Comparison of ENCODE assay signal across 9 cellular contexts in genomic region chr2:11749646-11750349, GRCh38. TPM values are rescaled to one million over a fixed set of nuclear protein-coding genes. Genes with fewer than 3 reads are reported as not detected.
A peak's percentile ranks its signal among the peaks of the same experiment; 100 is the strongest.
DNase-seq lines count a peak whose midpoint lies in the region; ATAC-seq, FAIRE-seq and TF ChIP-seq lines count a peak whose summit lies in the region.
"Had no signal": no experiment of that assay in that cellular context is flagged by ENCODE, and none has a peak within 500 bp of the region (broad histone marks: within the 10 kb centered on the region; RNA-seq: fewer than 3 reads in every experiment).

No MANE protein-coding gene starts in this region.

- H3K27ac Mint-ChIP-seq in type B pancreatic cell (peak overlapping the region; percentile 96), WTC11 (no peak overlapping the region)

- 76% methylated on average over 10 of the region's 13 CpGs for WGBS in HepG2 (ENCODE audit: low lambda C conversion rate)
- WGBS in right lobe of liver (ENCODE audit: insufficient coverage, low coverage, low lambda C conversion rate, missing lambda C conversion rate): 81% methylated on average over 8 of the region's 13 CpGs

- CTCF ChIA-PET in HepG2 (lab: Yijun Ruan, JAX; ENCODE audit: low intra/inter-chr PET ratio, low total read pairs) (no interaction called here), WTC11 (lab: Charles Lee) (interaction anchor here (1.5 to 1.7 kb wide), 2 partner anchors 30 kb away, joined by 4 to 7 read pairs; no protein-coding TSS in a partner anchor)

- POLR2A ChIA-PET in HepG2 (lab: Yijun Ruan, JAX): no interaction called here
- POLR2A ChIA-PET in WTC11 (lab: Charles Lee): no interaction called here

- H3K9ac ChIP-seq in HepG2 (ENCODE audit: insufficient read depth, low read depth, low read length): no peak overlapping the region

- H4K20me1 ChIP-seq in HepG2 (ENCODE audit: insufficient read depth, low read length): no peaks in the 10 kb centered on the region; the same call in 1 of the 2 replicates

- H3K27me3 Mint-ChIP-seq in type B pancreatic cell: peaks cover 18% of the 10 kb centered on the region
- H3K27me3 Mint-ChIP-seq in WTC11 (ENCODE audit: low read depth): peaks cover 13% of the 10 kb centered on the region

- no peaks in the 10 kb centered on the region for H3K9me3 Mint-ChIP-seq in type B pancreatic cell
- H3K9me3 Mint-ChIP-seq in WTC11: no peaks in the 10 kb centered on the region; the same call in 1 of the 2 replicates

- TF ChIP-seq EP300 in HepG2 (IDR thresholded peaks at IDR 0.05; ENCODE audit: low read depth in 2 of 2, low read length in 2 of 2) (no peak), HepG2 (CRISPR knock-in tag; IDR thresholded peaks at IDR 0.05; ENCODE audit: borderline replicate concordance) (no peak)

- H3K4me1 ChIP-seq in HepG2 (ENCODE audit: insufficient read depth, low read length) (peaks cover 40% of the 10 kb centered on the region), right lobe of liver (peaks cover 0 to 38% (median 16%) of the 10 kb centered on the region in 4 donors), Peyer's patch (peaks cover 7 to 75% (median 53%) of the 10 kb centered on the region in 4 donors)

- H3K36me3 ChIP-seq in HepG2 (replicated peaks in 1 of 2; ENCODE audit: control insufficient read depth in 1 of 2, insufficient read depth in 2 of 2, low read length in 2 of 2) (no peaks in the 10 kb centered on the region), right lobe of liver (no peaks in the 10 kb centered on the region), Peyer's patch (no peaks in the 10 kb centered on the region)
- H3K36me3 ChIP-seq: thoracic aorta had no signal

- H2AFZ ChIP-seq in HepG2 (ENCODE audit: low read length): no peak overlapping the region

- intact Hi-C loops in HepG2 (cut with micrococcal nuclease; ENCODE audit: unreplicated experiment): loop anchor here (10.0 kb wide), 1 partner anchor 1255 kb away; no protein-coding TSS in a partner anchor
- intact Hi-C loops in right lobe of liver (cut with DNase I): no loop called here
- intact Hi-C loops in cardiac septum (cut with DNase I): loop anchor here (5.0 kb wide), 1 partner anchor 52 kb away; no protein-coding TSS in a partner anchor

- ATAC-seq in HepG2 (no peak), right lobe of liver (no peak), WTC11 (no peak)

- no peak for TF ChIP-seq RAD21 in HepG2 (CRISPR knock-in tag; IDR thresholded peaks at IDR 0.05)

- H3K9me3 ChIP-seq in HepG2 (ENCODE audit: low read length) (no peaks in the 10 kb centered on the region), right lobe of liver (no peaks in the 10 kb centered on the region), Peyer's patch (no peaks in the 10 kb centered on the region)
- H3K9me3 ChIP-seq: thoracic aorta had no signal

- TF ChIP-seq CTCF in HepG2 (CRISPR knock-in tag; IDR thresholded peaks at IDR 0.05) (no peak), right lobe of liver (IDR thresholded peaks at IDR 0.05) (no peak), Peyer's patch (IDR thresholded peaks at IDR 0.05) (no peak), fibroblast of the aortic adventitia (IDR thresholded peaks at IDR 0.05; ENCODE audit: insufficient read depth, low read length) (no peak), type B pancreatic cell (conservative IDR thresholded peaks at IDR 0.05) (no peak), WTC11 (IDR thresholded peaks at IDR 0.05) (no peak)

- no peaks in the 10 kb centered on the region; a peak in 1 of 5 replicates for H3K27me3 ChIP-seq in HepG2 (ENCODE audit: control insufficient read depth in 1 of 2, insufficient read depth in 2 of 2, low read length in 2 of 2)
- H3K27me3 ChIP-seq in right lobe of liver: no peaks in the 10 kb centered on the region
- no peaks in the 10 kb centered on the region for H3K27me3 ChIP-seq in Peyer's patch

- DNase-seq in HepG2 (ENCODE audit: low spot score): no peak
- DNase-seq in right lobe of liver: no peak
- peak in 2 of 3 donors; percentile 57 to 65 for DNase-seq in Peyer's patch
- DNase-seq in fibroblast of the aortic adventitia (ENCODE audit: low read depth): peak; percentile 32
- DNase-seq in type B pancreatic cell (ENCODE audit: extremely low spot score, unreplicated experiment): no peak
- DNase-seq in activated CD4-positive, CD25-positive, alpha-beta regulatory T cell (lab: John Stamatoyannopoulos, UW): no peak
- DNase-seq in WTC11 (ENCODE audit: low spot score): no peak
- DNase-seq in cardiac septum (ENCODE audit: low spot score): no peak

- in situ Hi-C loops in HepG2 (cut with HindIII; ENCODE audit: extremely low pct_ligation_motif_present, low pct_unique_long_range_greater_than_20kb): no loop called here

- H3K4me3 Mint-ChIP-seq in type B pancreatic cell (peak overlapping the region; percentile 73), WTC11 (no peak overlapping the region)

- peaks cover 56% of the 10 kb centered on the region for H3K4me1 Mint-ChIP-seq in type B pancreatic cell (ENCODE audit: unreplicated experiment)
- peaks cover 70% of the 10 kb centered on the region for H3K4me1 Mint-ChIP-seq in WTC11

- TF ChIP-seq POLR2A in HepG2 (IDR thresholded peaks at IDR 0.05; ENCODE audit: insufficient read depth in 1 of 2, low read depth in 2 of 2, low read length in 2 of 2) (no peak), right lobe of liver (IDR thresholded peaks at IDR 0.05) (no peak), Peyer's patch (IDR thresholded peaks at IDR 0.05) (no peak)

- H3K36me3 Mint-ChIP-seq in type B pancreatic cell (no peaks in the 10 kb centered on the region), WTC11 (no peaks in the 10 kb centered on the region)

- no TSS peak for BruUV-seq in HepG2 (replicated peaks; lab: Mats Ljungman, UMichigan)

- FAIRE-seq in HepG2 (lab: Jason Lieb, UNC): no peak

- no peak overlapping the region for H3K4me2 ChIP-seq in HepG2 (ENCODE audit: low read depth, low read length)

- H3K27ac ChIP-seq in HepG2 (ENCODE audit: extremely low read length, insufficient read depth, low read length) (no peak overlapping the region), right lobe of liver (no peak overlapping the region), Peyer's patch (peak overlapping the region; percentile 55 to 96 (median 90))
- H3K27ac ChIP-seq: thoracic aorta had no signal

- H3K79me2 ChIP-seq in HepG2 (ENCODE audit: insufficient read depth, low read length): peaks cover 47% of the 10 kb centered on the region

- H3K4me3 ChIP-seq in HepG2 (replicated peaks in 1 of 3; ENCODE audit: insufficient read depth in 1 of 3, low read depth in 2 of 3, low read length in 3 of 3) (no peak overlapping the region), right lobe of liver (no peak overlapping the region), Peyer's patch (peak overlapping the region in 1 of 4 donors; percentile 2), fibroblast of the aortic adventitia (ENCODE audit: low read depth, low read length) (peak overlapping the region; percentile 40)
- H3K4me3 ChIP-seq: thoracic aorta had no signal

TF ChIP-seq in HepG2, 621 proteins besides CTCF, POLR2A, EP300 and RAD21:
- no peak for TF ChIP-seq ZMAT5 (CRISPR knock-in tag; IDR thresholded peaks at IDR 0.05; ENCODE audit: borderline replicate concordance, low read depth)
- TF ChIP-seq ZBTB7A (CRISPR knock-in tag; IDR thresholded peaks at IDR 0.05): 0 out of 2 replicates have a peak, but pooled peaks have one; percentile 1
TF ChIP-seq in HepG2: peak in this region for 1.

TF ChIP-seq in WTC11, 78 proteins besides CTCF, POLR2A, EP300 and RAD21 (continues in another document):
- TF ChIP-seq USF1 (CRISPR knock-in tag; IDR thresholded peaks at IDR 0.05): no peak
- TF ChIP-seq RELA (CRISPR knock-in tag; IDR thresholded peaks at IDR 0.05; ENCODE audit: borderline replicate concordance): no peak
- no peak for TF ChIP-seq SMAD4 (CRISPR knock-in tag; IDR thresholded peaks at IDR 0.05)
- TF ChIP-seq ATF1 (CRISPR knock-in tag; IDR thresholded peaks at IDR 0.05): no peak
- no peak for TF ChIP-seq JUN (CRISPR knock-in tag; IDR thresholded peaks at IDR 0.05)

RNA-seq across cellular contexts. Expression of gene LPIN1, which starts 3.4 kb away (rescaled TPM):
- 6.6 and 9.7 TPM in 2 replicates for total RNA-seq in HepG2 (2016; rRNA removed; fragmentation: Illumina TruSeq; extraction: Trizol)
- 7.3 TPM in 2 replicates for total RNA-seq in HepG2 (2016; cell fraction: cytosol; rRNA removed; fragmentation: Illumina TruSeq; extraction: Trizol; ENCODE audit: low read depth)
- 6.5 and 9.8 TPM in 2 replicates for total RNA-seq in HepG2 (2016; cell fraction: insoluble cytoplasmic fraction; rRNA removed; fragmentation: Illumina TruSeq; extraction: Trizol)
- 2.9 and 3.2 TPM in 2 replicates for total RNA-seq in HepG2 (2016; cell fraction: membrane; rRNA removed; fragmentation: Illumina TruSeq; extraction: Trizol)
- total RNA-seq in HepG2 (2016; cell fraction: nucleus; rRNA removed; fragmentation: Illumina TruSeq; extraction: Trizol): 12.8 and 16.9 TPM in 2 replicates
- 19.4 and 23.4 TPM in 2 replicates for polyA plus RNA-seq in HepG2 (2011; rRNA removed)
- polyA plus RNA-seq in HepG2 (2011; cell fraction: cytosol; rRNA removed): 8.3 and 10.4 TPM in 2 replicates
- 25.2 and 33.5 TPM in 2 replicates for polyA plus RNA-seq in HepG2 (2011; cell fraction: nucleus; rRNA removed)
- polyA plus RNA-seq in HepG2 (2012): 11.7 and 14.4 TPM in 2 replicates
- polyA plus RNA-seq in HepG2 (2016; cell fraction: cytosol; fragmentation: Illumina TruSeq; extraction: Trizol; ENCODE audit: low read depth): 0.68 and 1.0 TPM in 2 replicates
- 5.6 and 6.7 TPM in 2 replicates for polyA plus RNA-seq in HepG2 (2016; cell fraction: insoluble cytoplasmic fraction; fragmentation: Illumina TruSeq; extraction: Trizol; ENCODE audit: low read depth)
- 1.1 and 1.5 TPM in 2 replicates for polyA plus RNA-seq in HepG2 (2016; cell fraction: membrane; fragmentation: Illumina TruSeq; extraction: Trizol; ENCODE audit: low read depth)
- 28.2 and 32.3 TPM in 2 replicates for polyA plus RNA-seq in HepG2 (2016; cell fraction: nucleus; fragmentation: Illumina TruSeq; extraction: Trizol; ENCODE audit: insufficient read depth, low read depth)
- 10.2 and 31.2 TPM in 2 replicates for polyA minus RNA-seq in HepG2 (2011; rRNA and poly(A)+ RNA removed; ENCODE audit: low replicate concordance)
- polyA minus RNA-seq in HepG2 (2011; cell fraction: cytosol; rRNA and poly(A)+ RNA removed): 5.0 and 9.9 TPM in 2 replicates
- polyA minus RNA-seq in HepG2 (2011; cell fraction: nucleus; rRNA and poly(A)+ RNA removed): 33.9 and 53.5 TPM in 2 replicates
- 10 to 100 TPM; 17.3 to 58.7 (median 29.1) TPM for total RNA-seq in right lobe of liver
- total RNA-seq in Peyer's patch: 10 to 100 TPM; 28.7 to 69.3 (median 44.0) TPM
- 50.4 and 157 TPM in 2 replicates for total RNA-seq in fibroblast of the aortic adventitia (ENCODE audit: low replicate concordance)
- total RNA-seq in type B pancreatic cell (ENCODE audit: low replicate concordance): 20.1 and 26.8 TPM in 2 replicates
- total RNA-seq in WTC11 (2021): 12.2 to 14.5 TPM (median 13.9 TPM) in 3 replicates
- total RNA-seq in cardiac septum: 27.8 TPM

Comparison
In these comparisons a context has a peak if more than half of its experiments do, and no peak if none do; other contexts are left out.
1. intact Hi-C loops: an anchor here in HepG2 (10.0 kb wide) and cardiac septum (5.0 kb wide); none called in right lobe of liver.
2. DNase-seq: peak in Peyer's patch (2 of 3) and fibroblast of the aortic adventitia (single experiment); none in HepG2 (single experiment), right lobe of liver (0 of 3), type B pancreatic cell (single experiment), activated CD4-positive, CD25-positive, alpha-beta regulatory T cell (0 of 4), WTC11 (single experiment) and cardiac septum (single experiment).
3. H3K27ac ChIP-seq: peak in Peyer's patch (4 of 4); none in HepG2 (single experiment) and right lobe of liver (0 of 3).